20 cellular contexts compared by ENCODE assay signal in the genomic region with DNA sequence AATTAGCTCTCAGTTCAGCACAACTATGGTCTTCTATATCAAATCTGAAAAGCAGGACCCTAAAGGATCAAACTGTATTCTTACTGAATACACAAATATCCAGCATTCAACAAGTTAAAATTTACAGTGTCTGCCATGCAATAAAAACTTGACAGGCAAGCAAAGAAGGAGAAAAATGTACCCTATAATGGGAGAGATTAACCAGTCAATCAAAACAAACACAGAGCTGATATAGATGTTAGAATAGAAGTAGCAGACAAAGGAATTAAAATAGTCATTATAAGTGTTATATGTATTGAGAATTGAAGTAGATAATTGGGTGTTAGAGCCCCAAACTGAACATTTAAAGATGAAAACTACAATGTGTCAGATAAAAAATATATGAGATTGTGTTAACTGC.
DNase-seq lines count a peak whose midpoint lies in the region; ATAC-seq, FAIRE-seq and TF ChIP-seq lines count a peak whose summit lies in the region.
"Had no signal": no experiment of that assay in that cellular context is flagged by ENCODE, and none has a peak within 500 bp of the region (broad histone marks: within the 10 kb centered on the region; RNA-seq: fewer than 3 reads in every experiment).

No MANE protein-coding gene starts in this region.

- H3K9me3 ChIP-seq in neural cell (ENCODE audit: low read length), result no peaks in the 10 kb centered on the region
- H3K9me3 ChIP-seq in pancreas, result no peaks in the 10 kb centered on the region
- H3K9me3 ChIP-seq: A549, Caco-2 had no signal

- TF ChIP-seq RAD21 in neural cell (conservative IDR thresholded peaks at IDR 0.05), result no peak

- H3K79me2 ChIP-seq in neural cell (replicated peaks; ENCODE audit: insufficient read depth, low read length), result no peaks in the 10 kb centered on the region

- TF ChIP-seq CTCF in neural cell (IDR thresholded peaks at IDR 0.05; ENCODE audit: poor library complexity, severe bottlenecking), result no peak
- no peak for TF ChIP-seq CTCF in pancreas (IDR thresholded peaks at IDR 0.05)

- H3K27ac ChIP-seq in neural cell (ENCODE audit: low read length) (peak overlapping the region; percentile 10), pancreas (no peak overlapping the region)
- H3K27ac ChIP-seq: 22Rv1; A549; BLaER1 treated with 17β-estradiol and CSF1 and Interleukin-3, amounts not matched to agents 10 nM and 100 nM; C4-2B had no signal

- intact Hi-C loops in pancreas (cut with DNase I), result no loop called here

- H3K9me2 ChIP-seq in neural cell (ENCODE audit: insufficient read depth, low read length), result no peaks in the 10 kb centered on the region

- no peak overlapping the region for H3K4me3 ChIP-seq in neural cell (ENCODE audit: low read length)
- no peak overlapping the region for H3K4me3 ChIP-seq in pancreas
- H3K4me3 ChIP-seq: A549; BLaER1 treated with 17β-estradiol and CSF1 and Interleukin-3, amounts not matched to agents 10 nM and 100 nM; GM12878 had no signal

- no peaks in the 10 kb centered on the region for H3K4me1 ChIP-seq in pancreas
- H3K4me1 ChIP-seq: A549, Caco-2 had no signal

- H3K4me2 ChIP-seq in neural cell (ENCODE audit: low read length), result no peak overlapping the region
- H3K4me2 ChIP-seq: A549; BLaER1 treated with 17β-estradiol and CSF1 and Interleukin-3, amounts not matched to agents 10 nM and 100 nM had no signal

- FAIRE-seq in pancreas (lab: Jason Lieb, UNC), result no peak
- FAIRE-seq: A549, GM12878, GM12892, GM18507 had no signal

- ATAC-seq in HG03045 (IDR thresholded peaks at IDR 0.05; ENCODE audit: unreplicated experiment) (no peak), pancreas (no peak)
- ATAC-seq: A549; CD8-positive, alpha-beta T cell; GM12878 had no signal

- no peaks in the 10 kb centered on the region for H4K20me1 ChIP-seq in neural cell (ENCODE audit: insufficient read depth)
- H4K20me1 ChIP-seq: BLaER1 treated with 17β-estradiol and CSF1 and Interleukin-3, amounts not matched to agents 10 nM and 100 nM had no signal

- H3K36me3 ChIP-seq in neural cell (ENCODE audit: insufficient read depth, low read length), result no peaks in the 10 kb centered on the region
- H3K36me3 ChIP-seq in pancreas, result no peaks in the 10 kb centered on the region
- H3K36me3 ChIP-seq: BLaER1 treated with 17β-estradiol and CSF1 and Interleukin-3, amounts not matched to agents 10 nM and 100 nM had no signal

- H3K9ac ChIP-seq in neural cell (ENCODE audit: low read length), result no peak overlapping the region
- H3K9ac ChIP-seq: BLaER1 treated with 17β-estradiol and CSF1 and Interleukin-3, amounts not matched to agents 10 nM and 100 nM had no signal

- no peaks in the 10 kb centered on the region for H3K27me3 ChIP-seq in neural cell (ENCODE audit: insufficient read depth, low read depth, low read length)
- H3K27me3 ChIP-seq in pancreas, result no peaks in the 10 kb centered on the region
- H3K27me3 ChIP-seq: BLaER1 treated with 17β-estradiol and CSF1 and Interleukin-3, amounts not matched to agents 10 nM and 100 nM had no signal

- H3F3A ChIP-seq in neural cell (ENCODE audit: insufficient read depth, low read length, poor library complexity, severe bottlenecking), result no peaks in the 10 kb centered on the region

- TF ChIP-seq EP300 in neural cell (conservative IDR thresholded peaks at IDR 0.05; ENCODE audit: poor library complexity, severe bottlenecking), result peak; percentile 64

- no peak overlapping the region for H2AFZ ChIP-seq in neural cell (ENCODE audit: low read depth, low read length)

- DNase-seq in NCI-H1417 (lab: John Stamatoyannopoulos, UW) (peak in 2 of 3 experiments; percentile 1 to 55), NCI-H1417 treated with DMSO at 0.1 percent for 48 hours (lab: John Stamatoyannopoulos, UW) (no peak), NCI-H69 (lab: John Stamatoyannopoulos, UW) (peak; percentile 21), pancreas (no peak)
- DNase-seq: AML-193; Caco-2; Calu3; CD4-positive, alpha-beta T cell; CD8-positive, alpha-beta T cell; DMS79 treated with DMSO at 0.1 percent for 48 hours; GDM1 had no signal

TF ChIP-seq in neural cell, 6 proteins besides CTCF, POLR2A, EP300 and RAD21:
- TF ChIP-seq MXI1 (conservative IDR thresholded peaks at IDR 0.05; ENCODE audit: poor library complexity, severe bottlenecking), result no peak
- peak; percentile 52 for TF ChIP-seq POLR2AphosphoS5 (IDR thresholded peaks at IDR 0.05)

Comparison
In these comparisons a context has a peak if more than half of its experiments do, and no peak if none do; other contexts are left out.
1. DNase-seq: peak in NCI-H1417 (2 of 3) and NCI-H69 (single experiment); none in NCI-H1417 treated with DMSO at 0.1 percent for 48 hours (single experiment) and pancreas (0 of 6).